1 cellular context compared by ENCODE assay signal in genomic region chr16:16083421-16084156, GRCh38.
TF ChIP-seq lines count a peak whose summit lies in the region.

No MANE protein-coding gene starts in this region.

TF ChIP-seq in HepG2, 621 proteins besides CTCF, POLR2A, EP300 and RAD21 (continued from another document):
- TF ChIP-seq ZNF142 (CRISPR knock-in tag; IDR thresholded peaks at IDR 0.05): no peak
- no peak for TF ChIP-seq ZNF430 (CRISPR knock-in tag; IDR thresholded peaks at IDR 0.05)
- no peak for TF ChIP-seq ZNF44 (CRISPR knock-in tag; IDR thresholded peaks at IDR 0.05)
- TF ChIP-seq RAD51 (IDR thresholded peaks at IDR 0.05; ENCODE audit: borderline replicate concordance): peak; percentile 90
- peak; percentile 53; the same call in 1 of the 2 replicates for TF ChIP-seq ZMYM3 (CRISPR knock-in tag; IDR thresholded peaks at IDR 0.05)
- peak; percentile 41; the same call in 1 of the 2 replicates for TF ChIP-seq TFAP4 (IDR thresholded peaks at IDR 0.05; ENCODE audit: borderline replicate concordance, low read depth)
- no peak for TF ChIP-seq ZNF136 (CRISPR knock-in tag; IDR thresholded peaks at IDR 0.05; ENCODE audit: low read depth)
- peak; percentile 99 for TF ChIP-seq RBAK (CRISPR knock-in tag; IDR thresholded peaks at IDR 0.05)
- no peak for TF ChIP-seq SIN3B (IDR thresholded peaks at IDR 0.05; ENCODE audit: low read length)
